Comparison of ENCODE assay signal across 8 cellular contexts in genomic region chr12:57755194-57755453, GRCh38. TPM values are rescaled to one million over a fixed set of nuclear protein-coding genes. Genes with fewer than 3 reads are reported as not detected.
DNase-seq lines count a peak whose midpoint lies in the region; ATAC-seq and TF ChIP-seq lines count a peak whose summit lies in the region.

No MANE protein-coding gene starts in this region.

- peak overlapping the region; percentile 91; the same call in 1 of the 2 replicates for H3K4me2 ChIP-seq in OCI-LY1 (ENCODE audit: low read length)

- H3K9me2 ChIP-seq in OCI-LY1 (ENCODE audit: low read depth, low read length), result no peaks in the 10 kb centered on the region

- H2AFZ ChIP-seq in OCI-LY1 (ENCODE audit: low read length), result no peak overlapping the region

- no peak for TF ChIP-seq CTCF in CD8-positive, alpha-beta T cell (IDR thresholded peaks at IDR 0.05)
- TF ChIP-seq CTCF in OCI-LY1 (IDR thresholded peaks at IDR 0.05; ENCODE audit: low read length) (no peak), psoas muscle (IDR thresholded peaks at IDR 0.05) (no peak)

- peaks cover 52% of the 10 kb centered on the region for H3K4me1 ChIP-seq in CD8-positive, alpha-beta T cell (ENCODE audit: insufficient read depth, low read length)
- peaks cover 48% of the 10 kb centered on the region for H3K4me1 ChIP-seq in OCI-LY1 (ENCODE audit: insufficient read depth, low read length, severe bottlenecking)
- H3K4me1 ChIP-seq in esophagus (ENCODE audit: control insufficient read depth in 2 of 2, insufficient read depth in 2 of 2, low read length in 1 of 2), result peaks cover 6 to 8% of the 10 kb centered on the region in 2 donors
- peaks cover 24% of the 10 kb centered on the region for H3K4me1 ChIP-seq in psoas muscle

- no peak overlapping the region for H3K27ac ChIP-seq in CD8-positive, alpha-beta T cell (ENCODE audit: low read depth, low read length)
- H3K27ac ChIP-seq in OCI-LY1 (ENCODE audit: low read depth, low read length, poor library complexity, severe bottlenecking) (no peak overlapping the region), esophagus (ENCODE audit: low read depth in 2 of 2, low read length in 1 of 2) (peak overlapping the region; percentile 69), psoas muscle (no peak overlapping the region)

- intact Hi-C loops in CD8-positive, alpha-beta T cell (cut with DNase I, micrococcal nuclease), result no loop called here
- intact Hi-C loops in psoas muscle (cut with DNase I), result no loop called here

- H3K36me3 ChIP-seq in CD8-positive, alpha-beta T cell (ENCODE audit: insufficient read depth, low read length), result no peaks in the 10 kb centered on the region
- H3K36me3 ChIP-seq in OCI-LY1 (ENCODE audit: insufficient read depth, low read length), result peaks cover 40% of the 10 kb centered on the region
- H3K36me3 ChIP-seq in esophagus (ENCODE audit: control insufficient read depth in 2 of 2, insufficient read depth in 2 of 2, low read length in 1 of 2), result peaks cover 0 to 14% of the 10 kb centered on the region in 2 donors
- H3K36me3 ChIP-seq in psoas muscle (ENCODE audit: insufficient read depth in 1 of 2, low read depth in 1 of 2), result peaks cover 5 to 29% of the 10 kb centered on the region in 2 donors

- POLR2A ChIA-PET in CD8-positive, alpha-beta T cell (lab: Charles Lee), result interaction anchor here (1.4 kb wide), 1 partner anchor 9 kb away, joined by 3 read pairs; no protein-coding TSS in a partner anchor

- no peaks in the 10 kb centered on the region for H3K9me3 Mint-ChIP-seq in CD8-positive, alpha-beta T cell

- no peaks in the 10 kb centered on the region for H3F3A ChIP-seq in OCI-LY1 (ENCODE audit: insufficient read depth, low read length)

- no peak overlapping the region for H3K27ac Mint-ChIP-seq in CD8-positive, alpha-beta T cell

- H3K79me2 ChIP-seq in OCI-LY1 (ENCODE audit: insufficient read depth, low read length), result peaks cover 20% of the 10 kb centered on the region

- H3K27me3 ChIP-seq in CD8-positive, alpha-beta T cell (ENCODE audit: insufficient read depth, low read length), result no peaks in the 10 kb centered on the region
- H3K27me3 ChIP-seq in OCI-LY1 (ENCODE audit: insufficient read depth, low read length) (no peaks in the 10 kb centered on the region), esophagus (ENCODE audit: control insufficient read depth in 1 of 2, insufficient read depth in 2 of 2, low read length in 2 of 2) (no peaks in the 10 kb centered on the region), psoas muscle (ENCODE audit: insufficient read depth in 3 of 3, low read length in 2 of 3) (peaks cover 0 to 4% (median 0%) of the 10 kb centered on the region in 3 donors)

- DNase-seq in CD8-positive, alpha-beta T cell, result no peak
- DNase-seq in psoas muscle, result no peak
- DNase-seq in hippocampal formation (lab: John Stamatoyannopoulos, UW), result no peak
- DNase-seq in 8988T, result no peak
- no peak for DNase-seq in mucosa of gallbladder (ENCODE audit: low spot score)
- DNase-seq in superior temporal gyrus (ENCODE audit: extremely low spot score), result no peak

- H3K9ac ChIP-seq in OCI-LY1 (ENCODE audit: low read length), result peak overlapping the region; percentile 77

- H3K4me3 Mint-ChIP-seq in CD8-positive, alpha-beta T cell, result peak overlapping the region; percentile 53

- CTCF ChIA-PET in CD8-positive, alpha-beta T cell (lab: Charles Lee), result interaction anchor here (1.3 kb wide), 1 partner anchor 13 kb away, joined by 5 read pairs; no protein-coding TSS in a partner anchor

- WGBS in esophagus, 2 donors, result 0% methylated on average over 15 to 34 of the region's 34 CpGs
- 0 to 1% (median 0%) methylated on average over 4 to 34 of the region's 34 CpGs for WGBS in psoas muscle, 3 donors

- no peaks in the 10 kb centered on the region for H4K20me1 ChIP-seq in OCI-LY1 (ENCODE audit: insufficient read depth, low read length)

- H3K9me3 ChIP-seq in CD8-positive, alpha-beta T cell (ENCODE audit: low read length), result no peaks in the 10 kb centered on the region
- H3K9me3 ChIP-seq in OCI-LY1 (ENCODE audit: low read length) (no peaks in the 10 kb centered on the region), esophagus (ENCODE audit: control insufficient read depth in 2 of 2, insufficient read depth in 1 of 2, low read depth in 1 of 2, low read length in 1 of 2) (no peaks in the 10 kb centered on the region), psoas muscle (no peaks in the 10 kb centered on the region)

- H3K36me3 Mint-ChIP-seq in CD8-positive, alpha-beta T cell, result peaks cover 42% of the 10 kb centered on the region

- peaks cover 69% of the 10 kb centered on the region for H3K4me1 Mint-ChIP-seq in CD8-positive, alpha-beta T cell (ENCODE audit: low read depth)

- ATAC-seq in CD8-positive, alpha-beta T cell, result no peak
- ATAC-seq in psoas muscle, result no peak

- no peaks in the 10 kb centered on the region for H3K27me3 Mint-ChIP-seq in CD8-positive, alpha-beta T cell (ENCODE audit: low read depth)

- no peak overlapping the region for H3K4me3 ChIP-seq in CD8-positive, alpha-beta T cell (ENCODE audit: low read depth, low read length)
- H3K4me3 ChIP-seq in OCI-LY1 (ENCODE audit: low read depth, low read length, poor library complexity, severe bottlenecking), result peak overlapping the region; percentile 73
- H3K4me3 ChIP-seq in esophagus (ENCODE audit: low read depth in 1 of 2, low read length in 2 of 2), result peak overlapping the region; percentile 56 to 76
- H3K4me3 ChIP-seq in psoas muscle, result peak overlapping the region; percentile 72

RNA-seq across cellular contexts. Expression of gene MARCHF9, which starts 0.2 kb away (rescaled TPM):
- total RNA-seq in CD8-positive, alpha-beta T cell, result 10 to 100 TPM; 23.1 to 25.1 TPM
- polyA plus RNA-seq in esophagus, result 10 to 100 TPM in 1 of 2 donors, 1 to 10 TPM in 1; 8.0 to 10.9 TPM
- 1 to 10 TPM; 7.8 to 9.4 (median 8.8) TPM for total RNA-seq in psoas muscle
- polyA plus RNA-seq in psoas muscle, result 1 to 10 TPM; 5.7 to 8.8 (median 7.2) TPM
- 24.6 TPM for total RNA-seq in mucosa of gallbladder

RNA-seq across cellular contexts. Expression of gene CDK4, which starts 3.0 kb away (rescaled TPM):
- total RNA-seq in CD8-positive, alpha-beta T cell, result 10 to 100 TPM in 1 of 2 experiments, 1 to 10 TPM in 1; 8.5 to 10.0 TPM
- 10 to 100 TPM; 22.1 to 52.6 TPM for polyA plus RNA-seq in esophagus
- total RNA-seq in psoas muscle, result 10 to 100 TPM; 38.0 to 74.1 (median 53.6) TPM
- 100 to 1,000 TPM in 1 of 3 donors, 10 to 100 TPM in 2; 52.8 to 105 (median 56.6) TPM for polyA plus RNA-seq in psoas muscle
- total RNA-seq in mucosa of gallbladder, result 67.8 TPM

RNA-seq across cellular contexts. Expression of gene TSPAN31, which starts 10.3 kb away (rescaled TPM):
- 1 to 10 TPM; 7.3 to 8.0 TPM for total RNA-seq in CD8-positive, alpha-beta T cell
- polyA plus RNA-seq in esophagus (10 to 100 TPM; 16.3 to 19.8 TPM), psoas muscle (10 to 100 TPM; 16.8 to 31.2 (median 23.2) TPM)
- total RNA-seq in psoas muscle (10 to 100 TPM; 14.6 to 21.0 (median 18.8) TPM), mucosa of gallbladder (44.8 TPM)

RNA-seq across cellular contexts. Expression of gene CYP27B1, which starts 11.8 kb away (rescaled TPM):
- total RNA-seq in CD8-positive, alpha-beta T cell, result 1 to 10 TPM; 2.0 to 2.2 TPM
- polyA plus RNA-seq in esophagus, result under 1 TPM; 0.64 to 0.96 TPM
- under 1 TPM in 3 of 4 donors, not detected in 1; 0.42 to 0.54 (median 0.50) TPM for total RNA-seq in psoas muscle
- polyA plus RNA-seq in psoas muscle, result under 1 TPM in 2 of 3 donors, not detected in 1; 0.06 to 0.10 TPM
- total RNA-seq in mucosa of gallbladder, result 1.6 TPM

RNA-seq across cellular contexts. Expression of gene AGAP2, which starts 16.6 kb away (rescaled TPM):
- total RNA-seq in CD8-positive, alpha-beta T cell, result 10 to 100 TPM; 22.2 to 23.5 TPM
- under 1 TPM; 0.61 to 0.94 TPM for polyA plus RNA-seq in esophagus
- total RNA-seq in psoas muscle, result 1 to 10 TPM; 3.5 to 9.6 (median 5.8) TPM
- polyA plus RNA-seq in psoas muscle, result 1 to 10 TPM; 2.5 to 3.9 (median 2.9) TPM
- 2.6 TPM for total RNA-seq in mucosa of gallbladder

Comparison
In these comparisons a context has a peak if more than half of its experiments do, and no peak if none do; other contexts are left out.
1. H3K27ac ChIP-seq: peak in esophagus (2 of 2); none in CD8-positive, alpha-beta T cell (single experiment), OCI-LY1 (single experiment) and psoas muscle (single experiment).